8 cellular contexts compared by ENCODE assay signal in genomic region chr10:27099448-27099847, GRCh38. TPM values are rescaled to one million over a fixed set of nuclear protein-coding genes. Genes with fewer than 3 reads are reported as not detected.
DNase-seq lines count a peak whose midpoint lies in the region; ATAC-seq and TF ChIP-seq lines count a peak whose summit lies in the region.

No MANE protein-coding gene starts in this region.

- H3K36me3 ChIP-seq in BLaER1 (no peaks in the 10 kb centered on the region), MM.1S (replicated peaks; ENCODE audit: insufficient read depth, low read length) (no peaks in the 10 kb centered on the region), ectodermal cell (ENCODE audit: control insufficient read depth, insufficient read depth, low read length) (no peaks in the 10 kb centered on the region), neural cell (ENCODE audit: insufficient read depth, low read length) (no peaks in the 10 kb centered on the region)

- H3K4me1 ChIP-seq in BLaER1 (peaks cover 23% of the 10 kb centered on the region), MM.1S (ENCODE audit: low read length) (no peaks in the 10 kb centered on the region), ectodermal cell (ENCODE audit: control insufficient read depth, insufficient read depth, low read length) (no peaks in the 10 kb centered on the region)

- H2AFZ ChIP-seq in MM.1S (ENCODE audit: low read length) (peak overlapping the region; percentile 81), neural cell (ENCODE audit: low read depth, low read length) (peak overlapping the region; percentile 96)

- H3K4me3 ChIP-seq in BLaER1 (peak overlapping the region; percentile 72), MM.1S (ENCODE audit: low read length) (peak overlapping the region; percentile 70), ectodermal cell (ENCODE audit: insufficient read depth, low read depth, low read length) (peak overlapping the region; percentile 81), neural cell (ENCODE audit: low read length) (peak overlapping the region; percentile 94)

- WGBS in ectodermal cell, 2 experiments = 81 to 82% methylated on average over 11 of the region's 11 CpGs

- no peaks in the 10 kb centered on the region for H3K9me2 ChIP-seq in MM.1S (replicated peaks; ENCODE audit: insufficient read depth, low read length)
- no peaks in the 10 kb centered on the region for H3K9me2 ChIP-seq in neural cell (ENCODE audit: insufficient read depth, low read length)

- H3K9me3 ChIP-seq in BLaER1 (no peaks in the 10 kb centered on the region), MM.1S (replicated peaks; ENCODE audit: insufficient read depth, low read length) (no peaks in the 10 kb centered on the region), ectodermal cell (ENCODE audit: control insufficient read depth, low read length) (no peaks in the 10 kb centered on the region), neural cell (ENCODE audit: low read length) (no peaks in the 10 kb centered on the region)

- H3K4me2 ChIP-seq in BLaER1 = peak overlapping the region; percentile 98
- H3K4me2 ChIP-seq in MM.1S (ENCODE audit: low read depth, low read length) = peak overlapping the region; percentile 74
- peak overlapping the region; percentile 78 for H3K4me2 ChIP-seq in neural cell (ENCODE audit: low read length)

- no peak for TF ChIP-seq EP300 in neural cell (conservative IDR thresholded peaks at IDR 0.05; ENCODE audit: poor library complexity, severe bottlenecking)

- H4K20me1 ChIP-seq in BLaER1 (no peaks in the 10 kb centered on the region), MM.1S (ENCODE audit: insufficient read depth, low read length) (no peaks in the 10 kb centered on the region), neural cell (ENCODE audit: insufficient read depth) (no peaks in the 10 kb centered on the region)

- H3K27ac ChIP-seq in BLaER1 (peak overlapping the region; percentile 88), MM.1S (ENCODE audit: low read length) (peak overlapping the region; percentile 68; the same call in 1 of the 2 replicates), ectodermal cell (ENCODE audit: insufficient read depth, low read depth, low read length, poor library complexity, severe bottlenecking) (no peak overlapping the region), neural cell (ENCODE audit: low read length) (peak overlapping the region; percentile 87)

- no peak for TF ChIP-seq RAD21 in neural cell (conservative IDR thresholded peaks at IDR 0.05)

- peaks cover 8% of the 10 kb centered on the region for H3K79me2 ChIP-seq in MM.1S (ENCODE audit: low read length)
- H3K79me2 ChIP-seq in neural cell (replicated peaks; ENCODE audit: insufficient read depth, low read length) = no peaks in the 10 kb centered on the region

- DNase-seq in MM.1S = no peak
- no peak for DNase-seq in NAMALWA (ENCODE audit: low spot score)
- no peak for DNase-seq in activated gamma-delta T cell (lab: John Stamatoyannopoulos, UW)
- DNase-seq in NCI-H526 (lab: John Stamatoyannopoulos, UW) = no peak

- H3K27me3 ChIP-seq in BLaER1 (no peaks in the 10 kb centered on the region), MM.1S (replicated peaks; ENCODE audit: insufficient read depth, low read length) (no peaks in the 10 kb centered on the region), ectodermal cell (ENCODE audit: control insufficient read depth, insufficient read depth, low read length, poor library complexity, severe bottlenecking) (no peaks in the 10 kb centered on the region), neural cell (ENCODE audit: insufficient read depth, low read depth, low read length) (no peaks in the 10 kb centered on the region)

- H3K9ac ChIP-seq in BLaER1 (peak overlapping the region; percentile 85), MM.1S (ENCODE audit: low read length) (peak overlapping the region; percentile 76), neural cell (ENCODE audit: low read length) (peak overlapping the region; percentile 89)

- H3F3A ChIP-seq in MM.1S (ENCODE audit: insufficient read depth, low read length) = no peaks in the 10 kb centered on the region
- H3F3A ChIP-seq in neural cell (ENCODE audit: insufficient read depth, low read length, poor library complexity, severe bottlenecking) = peaks cover 2% of the 10 kb centered on the region

- no peak for ATAC-seq in GM18858 (IDR thresholded peaks at IDR 0.05; ENCODE audit: unreplicated experiment)

- TF ChIP-seq CTCF in MM.1S (IDR thresholded peaks at IDR 0.05; ENCODE audit: low read length) (no peak), neural cell (IDR thresholded peaks at IDR 0.05; ENCODE audit: poor library complexity, severe bottlenecking) (no peak)

TF ChIP-seq in neural cell, 6 proteins besides CTCF, POLR2A, EP300 and RAD21:
- TF ChIP-seq TAF1 (IDR thresholded peaks at IDR 0.05; ENCODE audit: low read depth) (no peak), REST (IDR thresholded peaks at IDR 0.05; ENCODE audit: borderline replicate concordance) (no peak)

RNA-seq across cellular contexts. Expression of gene ANKRD26, which starts 0.8 kb away (rescaled TPM):
- polyA plus RNA-seq in ectodermal cell (2013, experiment 1 of 4) = 14.6 TPM
- 15.2 TPM for polyA plus RNA-seq in ectodermal cell (2013, experiment 2 of 4)
- polyA plus RNA-seq in ectodermal cell (2013, experiment 3 of 4) = 13.2 TPM
- 13.9 TPM for polyA plus RNA-seq in ectodermal cell (2013, experiment 4 of 4)
- 14.7 and 14.9 TPM in 2 replicates for polyA plus RNA-seq in neural cell
- 38.8 and 39.2 TPM in 2 replicates for polyA minus RNA-seq in neural cell

RNA-seq across cellular contexts. Expression of gene YME1L1, which starts 54.7 kb away (rescaled TPM):
- 117 TPM for polyA plus RNA-seq in ectodermal cell (2013, experiment 1 of 4)
- polyA plus RNA-seq in ectodermal cell (2013, experiment 2 of 4) = 127 TPM
- polyA plus RNA-seq in ectodermal cell (2013, experiment 3 of 4) = 96.0 TPM
- polyA plus RNA-seq in ectodermal cell (2013, experiment 4 of 4) = 106 TPM
- 89.2 and 101 TPM in 2 replicates for polyA plus RNA-seq in neural cell
- 135 and 146 TPM in 2 replicates for polyA minus RNA-seq in neural cell

RNA-seq across cellular contexts. Expression of gene MASTL, which starts 55.7 kb away (rescaled TPM):
- polyA plus RNA-seq in ectodermal cell (2013, experiment 1 of 4) = 40.9 TPM
- polyA plus RNA-seq in ectodermal cell (2013, experiment 2 of 4) = 40.7 TPM
- 32.5 TPM for polyA plus RNA-seq in ectodermal cell (2013, experiment 3 of 4)
- 32.1 TPM for polyA plus RNA-seq in ectodermal cell (2013, experiment 4 of 4)
- 7.1 and 7.6 TPM in 2 replicates for polyA plus RNA-seq in neural cell
- polyA minus RNA-seq in neural cell = 12.8 and 13.1 TPM in 2 replicates
